ENCODE assay signal across 14 cellular contexts in the genomic region with DNA sequence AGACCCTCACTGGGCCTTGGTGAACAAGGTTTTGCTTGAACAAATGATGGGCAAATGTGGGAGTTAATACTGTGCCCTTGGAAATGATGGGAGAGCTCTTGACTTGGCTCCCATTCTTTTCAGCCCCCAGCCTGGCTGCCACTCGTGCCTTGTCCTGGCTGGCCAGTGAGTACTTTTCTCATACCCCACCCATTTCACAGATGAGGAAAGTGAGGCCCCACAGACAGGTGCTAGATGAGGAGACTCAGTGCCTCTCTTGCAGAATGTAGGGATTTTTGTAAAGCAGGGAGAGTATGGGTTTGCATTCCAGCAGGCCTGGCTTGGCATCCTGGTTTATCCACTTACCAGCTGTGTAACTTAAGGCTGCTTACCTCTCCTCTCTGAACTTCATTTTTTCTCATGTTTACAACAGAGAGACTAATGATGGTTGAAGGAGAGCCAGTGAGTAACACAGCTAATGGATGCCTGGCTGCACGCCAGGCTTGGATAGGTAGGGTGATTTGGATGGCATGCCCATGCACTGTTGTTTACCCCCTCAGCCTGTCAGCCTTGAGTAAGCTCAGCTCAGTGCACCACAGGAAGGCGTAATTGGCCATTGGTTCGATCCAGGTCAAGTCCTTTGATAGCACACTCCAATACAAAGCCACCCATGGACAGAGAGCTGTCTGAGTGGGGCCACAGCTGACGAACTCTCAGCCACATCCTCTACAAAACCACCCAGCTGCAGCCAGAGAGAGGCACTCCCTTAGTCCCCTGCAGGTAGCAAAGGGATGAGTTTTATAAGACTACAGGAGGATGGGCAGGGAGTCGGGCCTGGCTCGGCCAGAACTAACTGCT.
DNase-seq lines count a peak whose midpoint lies in the region; ATAC-seq and TF ChIP-seq lines count a peak whose summit lies in the region.
"Had no signal": no experiment of that assay in that cellular context is flagged by ENCODE, and none has a peak within 500 bp of the region (broad histone marks: within the 10 kb centered on the region; RNA-seq: fewer than 3 reads in every experiment).

No MANE protein-coding gene starts in this region.

- TF ChIP-seq POLR2A in vagina (IDR thresholded peaks at IDR 0.05) = no peak

- H3K27me3 ChIP-seq in mammary epithelial cell (ENCODE audit: insufficient read depth, low read length) (no peaks in the 10 kb centered on the region), hepatocyte (no peaks in the 10 kb centered on the region), vagina (no peaks in the 10 kb centered on the region)
- H3K27me3 ChIP-seq: uterus had no signal

- no peak overlapping the region for H3K27ac Mint-ChIP-seq in MCF 10A (ENCODE audit: low read depth, unreplicated experiment)
- H3K27ac Mint-ChIP-seq: activated T-helper 1 cell treated with anti-CD3 and anti-CD28 coated beads, Interleukin-12 subunit alpha, Interleukin-12 subunit beta, Interleukin-2, Interleukin-4 antibody, amounts not matched to agents 30 ng/mL and 10 ng/mL and 1 ng/mL, durations not matched to agents 14 hours and 24 hours and 36 hours; dendritic cell treated with granulocyte-macrophage colony-stimulating factor and Interleukin-4, amounts not matched to agents 40 ng/mL and 50 ng/mL, for 4 days had no signal

- H2AFZ ChIP-seq in mammary epithelial cell (ENCODE audit: low read depth, low read length) (no peak overlapping the region), hepatocyte (no peak overlapping the region)

- ATAC-seq in GM18909 (IDR thresholded peaks at IDR 0.05; ENCODE audit: poor library complexity, unreplicated experiment) = no peak
- ATAC-seq: heart right ventricle had no signal

- H3K4me3 Mint-ChIP-seq in MCF 10A (ENCODE audit: unreplicated experiment) = no peak overlapping the region
- H3K4me3 Mint-ChIP-seq: activated T-helper 1 cell treated with anti-CD3 and anti-CD28 coated beads, Interleukin-12 subunit alpha, Interleukin-12 subunit beta, Interleukin-2, Interleukin-4 antibody, amounts not matched to agents 30 ng/mL and 10 ng/mL and 1 ng/mL, durations not matched to agents 14 hours and 24 hours and 36 hours; dendritic cell treated with granulocyte-macrophage colony-stimulating factor and Interleukin-4, amounts not matched to agents 40 ng/mL and 50 ng/mL, for 4 days had no signal

- no TSS peak for BruUV-seq in MCF 10A (replicated peaks; lab: Mats Ljungman, UMichigan)
- no TSS peak for BruUV-seq in mammary epithelial cell (replicated peaks; lab: Mats Ljungman, UMichigan)

- dilution Hi-C loops in mammary epithelial cell (cut with HindIII; ENCODE audit: low sequenced_read_pairs) = no loop called here

- H3K79me2 ChIP-seq in mammary epithelial cell (ENCODE audit: insufficient read depth, low read length) (no peaks in the 10 kb centered on the region), hepatocyte (no peaks in the 10 kb centered on the region)

- DNase-seq in MCF 10A (ENCODE audit: unreplicated experiment) (peak; percentile 8), mammary epithelial cell (no peak), NCI-H748 treated with DMSO at 0.1 percent for 48 hours (lab: John Stamatoyannopoulos, UW) (peak; percentile 58), hepatocyte (ENCODE audit: low spot score) (no peak), vagina (ENCODE audit: extremely low spot score in 2 of 2) (peak; percentile 74 to 82), C1 segment of cervical spinal cord (lab: John Stamatoyannopoulos, UW) (no peak), CD1c-positive myeloid dendritic cell (ENCODE audit: extremely low spot score) (no peak)
- DNase-seq: ACHN; heart right ventricle; stimulated activated CD4-positive, alpha-beta T cell treated with anti-CD3 and anti-CD28 coated beads, Interleukin-4, amount 100 ng/mL, for 4 hours; uterus had no signal

- H3K27ac ChIP-seq in mammary epithelial cell (ENCODE audit: insufficient read depth, low read depth, low read length) (no peak overlapping the region), hepatocyte (peak overlapping the region; percentile 60), vagina (peak overlapping the region; percentile 44)
- H3K27ac ChIP-seq: heart right ventricle had no signal

- no peaks in the 10 kb centered on the region for H3K9me3 Mint-ChIP-seq in MCF 10A (ENCODE audit: unreplicated experiment)
- H3K9me3 Mint-ChIP-seq: activated T-helper 1 cell treated with anti-CD3 and anti-CD28 coated beads, Interleukin-12 subunit alpha, Interleukin-12 subunit beta, Interleukin-2, Interleukin-4 antibody, amounts not matched to agents 30 ng/mL and 10 ng/mL and 1 ng/mL, durations not matched to agents 14 hours and 24 hours and 36 hours; dendritic cell treated with granulocyte-macrophage colony-stimulating factor and Interleukin-4, amounts not matched to agents 40 ng/mL and 50 ng/mL, for 4 days had no signal

- H3K4me1 Mint-ChIP-seq in MCF 10A (ENCODE audit: insufficient read depth, unreplicated experiment) = no peaks in the 10 kb centered on the region

- CTCF ChIA-PET in MCF 10A (lab: Yijun Ruan, JAX) (no interaction called here), mammary epithelial cell (lab: Charles Lee; ENCODE audit: low non-redundant PET) (no interaction called here)

- H3K27me3 Mint-ChIP-seq in MCF 10A (ENCODE audit: insufficient read depth, unreplicated experiment) = peaks cover 19% of the 10 kb centered on the region

- WGBS in mammary epithelial cell (ENCODE audit: low coverage, missing lambda C conversion rate) = 55% methylated on average over 7 of the region's 7 CpGs
- WGBS in hepatocyte (ENCODE audit: low lambda C conversion rate, missing lambda C conversion rate) = 88% methylated on average over 7 of the region's 7 CpGs

- H3K4me1 ChIP-seq in mammary epithelial cell (ENCODE audit: insufficient read depth, low read length) (no peaks in the 10 kb centered on the region), hepatocyte (ENCODE audit: insufficient read depth) (peaks cover 24% of the 10 kb centered on the region), vagina (peaks cover 12% of the 10 kb centered on the region)
- H3K4me1 ChIP-seq: heart right ventricle had no signal

- in situ Hi-C loops in mammary epithelial cell (cut with MboI; ENCODE audit: low sequenced_read_pairs in 2 of 2) = no loop called here

- POLR2A ChIA-PET in MCF 10A (lab: Yijun Ruan, JAX) = no interaction called here

- no peak overlapping the region for H3K4me3 ChIP-seq in mammary epithelial cell (replicated peaks in 1 of 3; ENCODE audit: insufficient read depth in 1 of 3, low read depth in 2 of 3, low read length in 3 of 3)
- no peak overlapping the region for H3K4me3 ChIP-seq in hepatocyte
- H3K4me3 ChIP-seq in vagina = no peak overlapping the region
- H3K4me3 ChIP-seq: heart right ventricle, uterus had no signal

- H3K9me3 ChIP-seq in mammary epithelial cell (replicated peaks; ENCODE audit: insufficient read depth, low read length) (no peaks in the 10 kb centered on the region), hepatocyte (ENCODE audit: low read depth) (no peaks in the 10 kb centered on the region), vagina (no peaks in the 10 kb centered on the region)
- H3K9me3 ChIP-seq: heart right ventricle, uterus had no signal

- no peak for TF ChIP-seq CTCF in MCF 10A (IDR thresholded peaks at IDR 0.05; ENCODE audit: unreplicated experiment)
- no peak for TF ChIP-seq CTCF in mammary epithelial cell (conservative IDR thresholded peaks at IDR 0.05 in 1 of 2, IDR thresholded peaks at IDR 0.05 in 1 of 2; ENCODE audit: extremely low read depth in 1 of 2, insufficient read depth in 1 of 2, low read depth in 1 of 2, low read length in 2 of 2)
- no peak for TF ChIP-seq CTCF in hepatocyte (IDR thresholded peaks at IDR 0.05; ENCODE audit: poor library complexity)
- TF ChIP-seq CTCF in vagina (IDR thresholded peaks at IDR 0.05) = no peak

- H3K4me2 ChIP-seq in mammary epithelial cell (ENCODE audit: insufficient read depth, low read depth, low read length) (no peak overlapping the region), hepatocyte (no peak overlapping the region)

- no peaks in the 10 kb centered on the region for H3K36me3 Mint-ChIP-seq in MCF 10A (ENCODE audit: insufficient read depth, unreplicated experiment)

- intact Hi-C loops in MCF 10A (cut with micrococcal nuclease) (no loop called here), mammary epithelial cell (cut with micrococcal nuclease) (no loop called here), vagina (cut with DNase I) (no loop called here)

- no peak overlapping the region for H3K9ac ChIP-seq in mammary epithelial cell (ENCODE audit: insufficient read depth, low read length)

- H4K20me1 ChIP-seq in mammary epithelial cell (ENCODE audit: insufficient read depth, low read length) = no peaks in the 10 kb centered on the region
- no peaks in the 10 kb centered on the region for H4K20me1 ChIP-seq in hepatocyte (ENCODE audit: insufficient read depth, poor library complexity, severe bottlenecking)

- H3K36me3 ChIP-seq in mammary epithelial cell (ENCODE audit: insufficient read depth, low read length) (no peaks in the 10 kb centered on the region), hepatocyte (replicated peaks; ENCODE audit: insufficient read depth, low read depth) (no peaks in the 10 kb centered on the region), vagina (no peaks in the 10 kb centered on the region)
- H3K36me3 ChIP-seq: heart right ventricle, uterus had no signal

- H3K9me2 ChIP-seq in hepatocyte (replicated peaks; ENCODE audit: insufficient read depth) = no peaks in the 10 kb centered on the region

Comparison
In these comparisons a context has a peak if more than half of its experiments do, and no peak if none do; other contexts are left out.
1. DNase-seq: peak in MCF 10A (single experiment), NCI-H748 treated with DMSO at 0.1 percent for 48 hours (single experiment) and vagina (2 of 2); none in mammary epithelial cell (single experiment), hepatocyte (single experiment), C1 segment of cervical spinal cord (0 of 14) and CD1c-positive myeloid dendritic cell (single experiment).